8 cellular contexts compared by ENCODE assay signal in genomic region chr11:108580043-108580442, GRCh38.
"Had no signal": no experiment of that assay in that cellular context is flagged by ENCODE, and none has a peak within 500 bp of the region (broad histone marks: within the 10 kb centered on the region; RNA-seq: fewer than 3 reads in every experiment).

No MANE protein-coding gene starts in this region.

- H3K4me3 ChIP-seq: GM12878 had no signal

- FAIRE-seq: G401.6, GM12878, GM12891, GM12892, GM18507, GM19239 had no signal

- DNase-seq: GDM1, GF-D8 had no signal

- ATAC-seq: GM12878 had no signal
